Comparison of ENCODE assay signal across 18 cellular contexts in the genomic region with DNA sequence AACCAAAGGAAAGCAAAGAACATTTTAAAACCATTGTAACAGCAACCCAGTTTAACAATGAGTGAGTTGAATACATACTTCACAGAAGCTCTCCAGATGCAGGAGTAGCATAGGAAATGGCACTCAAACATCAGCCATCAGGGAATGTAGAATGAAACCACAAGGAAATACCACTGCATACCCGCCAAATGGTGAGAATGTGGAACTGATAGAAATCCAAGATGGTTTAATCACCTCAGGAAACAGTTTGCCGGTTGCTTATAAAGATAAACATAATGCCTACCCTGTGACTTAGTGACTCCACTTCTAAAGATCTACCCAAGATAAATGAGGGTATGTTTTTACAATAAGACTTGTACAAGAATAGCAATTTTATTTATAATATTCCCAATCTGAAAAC.
DNase-seq lines count a peak whose midpoint lies in the region; ATAC-seq and TF ChIP-seq lines count a peak whose summit lies in the region.
"Had no signal": no experiment of that assay in that cellular context is flagged by ENCODE, and none has a peak within 500 bp of the region (broad histone marks: within the 10 kb centered on the region; RNA-seq: fewer than 3 reads in every experiment).

No MANE protein-coding gene starts in this region.

- no peak overlapping the region for H3K27ac Mint-ChIP-seq in activated CD8-positive, alpha-beta memory T cell treated with anti-CD3 and anti-CD28 coated beads, Interleukin-2, amount 10 ng/mL, durations not matched to agents 7 days and 5 days
- H3K27ac Mint-ChIP-seq: natural killer cell treated with Interleukin-12 subunit alpha and Interleukin-12 subunit beta and Interleukin-15 and Interleukin-18, amount 100 ng/mL, for 72 hours; progenitor cell of endocrine pancreas had no signal

- H3K9me3 Mint-ChIP-seq in activated CD8-positive, alpha-beta memory T cell treated with anti-CD3 and anti-CD28 coated beads, Interleukin-2, amount 10 ng/mL, durations not matched to agents 7 days and 5 days (ENCODE audit: low read depth), result no peaks in the 10 kb centered on the region
- H3K9me3 Mint-ChIP-seq: natural killer cell treated with Interleukin-12 subunit alpha and Interleukin-12 subunit beta and Interleukin-15 and Interleukin-18, amount 100 ng/mL, for 72 hours had no signal

- CTCF ChIA-PET in activated CD8-positive, alpha-beta memory T cell treated with anti-CD3 and anti-CD28 coated beads, Interleukin-2, amount 10 ng/mL, durations not matched to agents 7 days and 5 days (lab: Charles Lee), result interaction anchor here (1.0 kb wide), 1 partner anchor 19 kb away, joined by 4 read pairs; no protein-coding TSS in a partner anchor

- peaks cover 26% of the 10 kb centered on the region for H3K36me3 Mint-ChIP-seq in activated CD8-positive, alpha-beta memory T cell treated with anti-CD3 and anti-CD28 coated beads, Interleukin-2, amount 10 ng/mL, durations not matched to agents 7 days and 5 days

- peaks cover 5% of the 10 kb centered on the region for H3K27me3 Mint-ChIP-seq in activated CD8-positive, alpha-beta memory T cell treated with anti-CD3 and anti-CD28 coated beads, Interleukin-2, amount 10 ng/mL, durations not matched to agents 7 days and 5 days
- H3K27me3 Mint-ChIP-seq: natural killer cell treated with Interleukin-12 subunit alpha and Interleukin-12 subunit beta and Interleukin-15 and Interleukin-18, amount 100 ng/mL, for 72 hours; progenitor cell of endocrine pancreas had no signal

- no peak overlapping the region for H3K4me3 Mint-ChIP-seq in activated CD8-positive, alpha-beta memory T cell treated with anti-CD3 and anti-CD28 coated beads, Interleukin-2, amount 10 ng/mL, durations not matched to agents 7 days and 5 days
- H3K4me3 Mint-ChIP-seq: natural killer cell treated with Interleukin-12 subunit alpha and Interleukin-12 subunit beta and Interleukin-15 and Interleukin-18, amount 100 ng/mL, for 72 hours had no signal

- peak; percentile 65 for DNase-seq in GM03348 (ENCODE audit: low spot score)
- DNase-seq in RPMI7951 (ENCODE audit: low read depth), result peak; percentile 65
- peak; percentile 37 for DNase-seq in fibroblast of gingiva (ENCODE audit: low read depth)
- peak; percentile 94 for DNase-seq in pulmonary artery endothelial cell (ENCODE audit: low read depth, low spot score)
- DNase-seq in globus pallidus (ENCODE audit: low spot score), result no peak
- no peak for DNase-seq in activated CD8-positive, alpha-beta memory T cell treated with anti-CD3 and anti-CD28 coated beads, Interleukin-2, amount 10 ng/mL, durations not matched to agents 7 days and 5 days
- DNase-seq in omental fat pad (ENCODE audit: low spot score), result no peak
- DNase-seq: adrenal gland, C1 segment of cervical spinal cord, DMS153, heart left ventricle, NCI-H187 treated with DMSO at 0.1 percent for 48 hours, NCI-H510A, spleen, T-helper 1 cell had no signal

- no peak for TF ChIP-seq CTCF in omental fat pad (IDR thresholded peaks at IDR 0.05)

- ATAC-seq in activated CD8-positive, alpha-beta memory T cell treated with anti-CD3 and anti-CD28 coated beads, Interleukin-2, amount 10 ng/mL, durations not matched to agents 7 days and 5 days, result no peak
- no peak for ATAC-seq in omental fat pad (ENCODE audit: low FRiP score)
- ATAC-seq: activated CD4-positive, CD25-positive, alpha-beta regulatory T cell treated with anti-CD3 and anti-CD28 coated beads, Interleukin-2, amount 50 U/mL, for 24 hours; heart left ventricle; natural killer cell treated with Interleukin-12 subunit alpha and Interleukin-12 subunit beta and Interleukin-15 and Interleukin-18, amount 100 ng/mL, for 72 hours had no signal

- H3K4me1 Mint-ChIP-seq in activated CD8-positive, alpha-beta memory T cell treated with anti-CD3 and anti-CD28 coated beads, Interleukin-2, amount 10 ng/mL, durations not matched to agents 7 days and 5 days, result no peaks in the 10 kb centered on the region

Comparison
In these comparisons a context has a peak if more than half of its experiments do, and no peak if none do; other contexts are left out.
1. DNase-seq: peak in GM03348 (single experiment), RPMI7951 (single experiment), fibroblast of gingiva (single experiment) and pulmonary artery endothelial cell (single experiment); none in globus pallidus (single experiment), activated CD8-positive, alpha-beta memory T cell treated with anti-CD3 and anti-CD28 coated beads, Interleukin-2, amount 10 ng/mL, durations not matched to agents 7 days and 5 days (single experiment) and omental fat pad (single experiment).